In the genomic region with DNA sequence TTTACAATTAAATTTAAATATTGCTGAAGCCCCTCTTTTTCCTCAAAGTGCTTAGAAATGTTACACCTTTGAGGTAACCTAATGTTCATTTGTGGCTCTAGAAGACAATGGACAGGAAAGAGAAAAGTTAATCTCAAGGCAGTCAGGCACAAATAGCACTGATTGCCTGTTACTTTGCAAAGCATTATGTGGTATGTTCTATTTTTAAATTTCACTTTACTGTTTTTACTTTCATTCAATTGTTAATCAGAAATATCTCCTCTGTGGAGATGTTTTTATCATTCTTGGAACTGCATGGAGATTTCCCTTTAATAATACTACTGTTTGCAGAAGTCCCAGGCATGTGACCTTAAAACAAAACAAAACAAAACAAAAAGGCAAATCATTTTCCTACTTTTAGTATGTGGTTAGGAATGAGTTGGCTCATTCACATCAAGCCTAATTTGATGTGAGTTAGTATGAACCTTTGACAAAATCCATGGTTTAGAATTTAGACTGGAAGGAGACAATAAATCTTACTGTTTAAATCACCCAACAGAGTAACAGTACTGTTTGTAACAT, we compare ENCODE assay signal across 24 cellular contexts.
DNase-seq lines count a peak whose midpoint lies in the region; ATAC-seq and TF ChIP-seq lines count a peak whose summit lies in the region.
"Had no signal": no experiment of that assay in that cellular context is flagged by ENCODE, and none has a peak within 500 bp of the region (broad histone marks: within the 10 kb centered on the region; RNA-seq: fewer than 3 reads in every experiment).

No MANE protein-coding gene starts in this region.

- H3K79me2 ChIP-seq in GM23338 (replicated peaks; ENCODE audit: insufficient read depth) (no peaks in the 10 kb centered on the region), MM.1S (ENCODE audit: low read length) (no peaks in the 10 kb centered on the region)

- H3K4me1 ChIP-seq in GM23338 (ENCODE audit: insufficient read depth): peaks cover 25% of the 10 kb centered on the region
- H3K4me1 ChIP-seq in MM.1S (ENCODE audit: low read length): no peaks in the 10 kb centered on the region
- H3K4me1 ChIP-seq in esophagus squamous epithelium: peaks cover 0 to 67% (median 25%) of the 10 kb centered on the region in 3 donors

- POLR2A ChIA-PET in activated CD8-positive, alpha-beta T cell treated with anti-CD3 and anti-CD28 coated beads, Interleukin-2, amount 10 ng/mL, durations not matched to agents 7 days and 5 days (lab: Charles Lee): no interaction called here

- H3K36me3 ChIP-seq in GM23338 (ENCODE audit: insufficient read depth) (no peaks in the 10 kb centered on the region), MM.1S (replicated peaks; ENCODE audit: insufficient read depth, low read length) (no peaks in the 10 kb centered on the region), esophagus squamous epithelium (peaks cover 0 to 7% (median 0%) of the 10 kb centered on the region in 3 donors)

- no peaks in the 10 kb centered on the region for H3K9me3 ChIP-seq in MM.1S (replicated peaks; ENCODE audit: insufficient read depth, low read length)
- H3K9me3 ChIP-seq in esophagus squamous epithelium: no peaks in the 10 kb centered on the region
- H3K9me3 ChIP-seq: stomach had no signal

- peaks cover 14% of the 10 kb centered on the region for H3K36me3 Mint-ChIP-seq in GM23338 (ENCODE audit: low read depth)
- H3K36me3 Mint-ChIP-seq in activated CD8-positive, alpha-beta T cell treated with anti-CD3 and anti-CD28 coated beads, Interleukin-2, amount 10 ng/mL, durations not matched to agents 7 days and 5 days (ENCODE audit: low read depth): peaks cover 11% of the 10 kb centered on the region

- peak overlapping the region; percentile 86 for H3K27ac Mint-ChIP-seq in GM23338
- H3K27ac Mint-ChIP-seq in activated CD8-positive, alpha-beta T cell treated with anti-CD3 and anti-CD28 coated beads, Interleukin-2, amount 10 ng/mL, durations not matched to agents 7 days and 5 days: no peak overlapping the region
- H3K27ac Mint-ChIP-seq: activated B cell treated with CpG ODN at 0.5 μM for 24 hours; activated CD4-positive, alpha-beta memory T cell treated with anti-CD3 and anti-CD28 coated beads, Interleukin-2, amount 10 ng/mL, durations not matched to agents 7 days and 5 days; natural killer cell treated with Interleukin-12 subunit alpha and Interleukin-12 subunit beta and Interleukin-15 and Interleukin-18, amount 100 ng/mL, for 72 hours had no signal

- H3K27me3 Mint-ChIP-seq in GM23338 (ENCODE audit: insufficient read depth, low read depth, poor library complexity): no peaks in the 10 kb centered on the region
- H3K27me3 Mint-ChIP-seq in activated CD8-positive, alpha-beta T cell treated with anti-CD3 and anti-CD28 coated beads, Interleukin-2, amount 10 ng/mL, durations not matched to agents 7 days and 5 days (ENCODE audit: low read depth): no peaks in the 10 kb centered on the region
- H3K27me3 Mint-ChIP-seq: activated B cell treated with CpG ODN at 0.5 μM for 24 hours; activated CD4-positive, alpha-beta memory T cell treated with anti-CD3 and anti-CD28 coated beads, Interleukin-2, amount 10 ng/mL, durations not matched to agents 7 days and 5 days; natural killer cell treated with Interleukin-12 subunit alpha and Interleukin-12 subunit beta and Interleukin-15 and Interleukin-18, amount 100 ng/mL, for 72 hours had no signal

- H4K20me1 ChIP-seq in GM23338 (replicated peaks; ENCODE audit: insufficient read depth) (no peaks in the 10 kb centered on the region), MM.1S (ENCODE audit: insufficient read depth, low read length) (no peaks in the 10 kb centered on the region)

- H3K4me1 Mint-ChIP-seq in GM23338: peaks cover 19% of the 10 kb centered on the region
- H3K4me1 Mint-ChIP-seq in activated CD8-positive, alpha-beta T cell treated with anti-CD3 and anti-CD28 coated beads, Interleukin-2, amount 10 ng/mL, durations not matched to agents 7 days and 5 days (ENCODE audit: low read depth): no peaks in the 10 kb centered on the region
- H3K4me1 Mint-ChIP-seq: activated B cell treated with CpG ODN at 0.5 μM for 24 hours; activated CD4-positive, alpha-beta memory T cell treated with anti-CD3 and anti-CD28 coated beads, Interleukin-2, amount 10 ng/mL, durations not matched to agents 7 days and 5 days had no signal

- H2AFZ ChIP-seq in GM23338 (no peak overlapping the region), MM.1S (ENCODE audit: low read length) (no peak overlapping the region)

- CTCF ChIA-PET in activated CD8-positive, alpha-beta T cell treated with anti-CD3 and anti-CD28 coated beads, Interleukin-2, amount 10 ng/mL, durations not matched to agents 7 days and 5 days (lab: Charles Lee): no interaction called here

- H3K4me2 ChIP-seq in GM23338 (0 out of 2 replicates have a peak overlapping the region, but pooled peaks have one; percentile 34), MM.1S (ENCODE audit: low read depth, low read length) (no peak overlapping the region)
- H3K4me2 ChIP-seq: SK-N-SH had no signal

- TF ChIP-seq CTCF in GM23338 (conservative IDR thresholded peaks at IDR 0.05; ENCODE audit: low read depth in 2 of 2) (no peak), MM.1S (IDR thresholded peaks at IDR 0.05; ENCODE audit: low read length) (no peak), esophagus squamous epithelium (IDR thresholded peaks at IDR 0.05) (no peak)

- H3K27ac ChIP-seq in GM23338 (ENCODE audit: low read depth) (no peak overlapping the region), MM.1S (ENCODE audit: low read length) (no peak overlapping the region), esophagus squamous epithelium (peak overlapping the region in 3 of 4 donors; percentile 42 to 85 (median 57))
- H3K27ac ChIP-seq: HL-60, tibial nerve had no signal

- no peak overlapping the region for H3K4me3 Mint-ChIP-seq in GM23338
- no peak overlapping the region for H3K4me3 Mint-ChIP-seq in activated CD8-positive, alpha-beta T cell treated with anti-CD3 and anti-CD28 coated beads, Interleukin-2, amount 10 ng/mL, durations not matched to agents 7 days and 5 days
- H3K4me3 Mint-ChIP-seq: activated B cell treated with CpG ODN at 0.5 μM for 24 hours; activated CD4-positive, alpha-beta memory T cell treated with anti-CD3 and anti-CD28 coated beads, Interleukin-2, amount 10 ng/mL, durations not matched to agents 7 days and 5 days; natural killer cell treated with Interleukin-12 subunit alpha and Interleukin-12 subunit beta and Interleukin-15 and Interleukin-18, amount 100 ng/mL, for 72 hours had no signal

- H3K4me3 ChIP-seq in GM23338 (no peak overlapping the region), MM.1S (ENCODE audit: low read length) (no peak overlapping the region), esophagus squamous epithelium (no peak overlapping the region)
- H3K4me3 ChIP-seq: stomach, tibial nerve had no signal

- no peak for DNase-seq in GM23338 (ENCODE audit: low spot score)
- DNase-seq in MM.1S: peak; percentile 21
- no peak for DNase-seq in esophagus squamous epithelium (lab: John Stamatoyannopoulos, UW)
- DNase-seq in myocyte (ENCODE audit: low read depth): peak; percentile 4
- DNase-seq in SIG-M5 treated with dmso at 0.1 percent for 504 hours (lab: John Stamatoyannopoulos, UW; ENCODE audit: unreplicated experiment): no peak
- no peak for DNase-seq in activated CD8-positive, alpha-beta T cell treated with anti-CD3 and anti-CD28 coated beads, Interleukin-2, amount 10 ng/mL, durations not matched to agents 7 days and 5 days
- DNase-seq in 8988T: no peak
- DNase-seq in RKO (ENCODE audit: low spot score): no peak
- DNase-seq: activated B cell treated with CpG ODN at 0.5 μM for 24 hours; activated CD4-positive, alpha-beta memory T cell treated with anti-CD3 and anti-CD28 coated beads, Interleukin-2, amount 10 ng/mL, durations not matched to agents 7 days and 5 days; activated gamma-delta T cell; midbrain; NCI-H1105; NCI-H2029 treated with DMSO at 0.1 percent for 48 hours; NCI-H226; RPMI8226; SK-N-SH; stomach; T-helper 9 cell had no signal

- H3K27me3 ChIP-seq in GM23338 (ENCODE audit: insufficient read depth) (no peaks in the 10 kb centered on the region), MM.1S (replicated peaks; ENCODE audit: insufficient read depth, low read length) (no peaks in the 10 kb centered on the region), esophagus squamous epithelium (no peaks in the 10 kb centered on the region)
- H3K27me3 ChIP-seq: stomach, tibial nerve had no signal

- H3K9me2 ChIP-seq in GM23338 (ENCODE audit: insufficient read depth) (no peaks in the 10 kb centered on the region), MM.1S (replicated peaks; ENCODE audit: insufficient read depth, low read length) (no peaks in the 10 kb centered on the region)
- H3K9me2 ChIP-seq: SK-N-SH had no signal

- no peak overlapping the region for H3K9ac ChIP-seq in MM.1S (ENCODE audit: low read length)
- H3K9ac ChIP-seq: SK-N-SH had no signal

- intact Hi-C loops in esophagus squamous epithelium (cut with DNase I): no loop called here

- TF ChIP-seq POLR2A in esophagus squamous epithelium (IDR thresholded peaks at IDR 0.05): no peak

- H3F3A ChIP-seq in GM23338 (replicated peaks; ENCODE audit: low read depth) (no peaks in the 10 kb centered on the region), MM.1S (ENCODE audit: insufficient read depth, low read length) (no peaks in the 10 kb centered on the region)

- no peak for ATAC-seq in GM23338
- ATAC-seq in activated CD8-positive, alpha-beta T cell treated with anti-CD3 and anti-CD28 coated beads, Interleukin-2, amount 10 ng/mL, durations not matched to agents 7 days and 5 days: no peak
- ATAC-seq: HepG2; left lobe of liver; natural killer cell treated with Interleukin-12 subunit alpha and Interleukin-12 subunit beta and Interleukin-15 and Interleukin-18, amount 100 ng/mL, for 72 hours had no signal

- peaks cover 7% of the 10 kb centered on the region; the same call in 2 of the 3 replicates for H3K9me3 Mint-ChIP-seq in GM23338
- H3K9me3 Mint-ChIP-seq in activated CD8-positive, alpha-beta T cell treated with anti-CD3 and anti-CD28 coated beads, Interleukin-2, amount 10 ng/mL, durations not matched to agents 7 days and 5 days (ENCODE audit: insufficient read depth): peaks cover 3% of the 10 kb centered on the region
- H3K9me3 Mint-ChIP-seq: activated CD4-positive, alpha-beta memory T cell treated with anti-CD3 and anti-CD28 coated beads, Interleukin-2, amount 10 ng/mL, durations not matched to agents 7 days and 5 days; natural killer cell treated with Interleukin-12 subunit alpha and Interleukin-12 subunit beta and Interleukin-15 and Interleukin-18, amount 100 ng/mL, for 72 hours had no signal

TF ChIP-seq in GM23338, 12 proteins besides CTCF, POLR2A, EP300 and RAD21 (continues in another document):
- TF ChIP-seq NANOG (IDR thresholded peaks at IDR 0.05; ENCODE audit: borderline replicate concordance) (no peak), ZNF331 (CRISPR knock-in tag; IDR thresholded peaks at IDR 0.05; ENCODE audit: low read depth) (no peak), POLR2AphosphoS5 (IDR thresholded peaks at IDR 0.05; ENCODE audit: low read depth) (no peak), STAT1 (IDR thresholded peaks at IDR 0.05; ENCODE audit: unreplicated experiment) (no peak), EZH2phosphoT487 (IDR thresholded peaks at IDR 0.05; ENCODE audit: unreplicated experiment) (no peak), JUNB (IDR thresholded peaks at IDR 0.05; ENCODE audit: unreplicated experiment) (no peak)

Comparison
In these comparisons a context has a peak if more than half of its experiments do, and no peak if none do; other contexts are left out.
1. DNase-seq: peak in MM.1S (single experiment) and myocyte (single experiment); none in GM23338 (single experiment), esophagus squamous epithelium (single experiment), SIG-M5 treated with dmso at 0.1 percent for 504 hours (single experiment), activated CD8-positive, alpha-beta T cell treated with anti-CD3 and anti-CD28 coated beads, Interleukin-2, amount 10 ng/mL, durations not matched to agents 7 days and 5 days (single experiment), 8988T (single experiment) and RKO (single experiment).
2. H3K27ac ChIP-seq: peak in esophagus squamous epithelium (3 of 4); none in GM23338 (single experiment) and MM.1S (single experiment).